Comparison of ENCODE assay signal across 22 cellular contexts in genomic region chr15:68644996-68645395, GRCh38.
DNase-seq lines count a peak whose midpoint lies in the region; ATAC-seq and TF ChIP-seq lines count a peak whose summit lies in the region.
"Had no signal": no experiment of that assay in that cellular context is flagged by ENCODE, and none has a peak within 500 bp of the region (broad histone marks: within the 10 kb centered on the region; RNA-seq: fewer than 3 reads in every experiment).

No MANE protein-coding gene starts in this region.

- no peak overlapping the region for H3K27ac ChIP-seq in endodermal cell (ENCODE audit: low read depth, low read length)
- H3K27ac ChIP-seq: HL-60 had no signal

- TF ChIP-seq CTCF in endodermal cell (conservative IDR thresholded peaks at IDR 0.05), result no peak

- peaks cover 1% of the 10 kb centered on the region for H3K4me1 Mint-ChIP-seq in activated naive CD8-positive, alpha-beta T cell treated with anti-CD3 and anti-CD28 coated beads, Interleukin-2, amount 10 ng/mL, durations not matched to agents 7 days and 5 days
- no peaks in the 10 kb centered on the region for H3K4me1 Mint-ChIP-seq in activated naive CD8-positive, alpha-beta T cell treated with anti-CD3 and anti-CD28 coated beads for 36 hours
- peaks cover 4% of the 10 kb centered on the region for H3K4me1 Mint-ChIP-seq in endodermal cell

- no peak for ATAC-seq in activated naive CD8-positive, alpha-beta T cell treated with anti-CD3 and anti-CD28 coated beads, Interleukin-2, amount 10 ng/mL, durations not matched to agents 7 days and 5 days (ENCODE audit: low read depth)

- no peak overlapping the region for H3K9ac ChIP-seq in endodermal cell (ENCODE audit: extremely low read depth, low read length, poor library complexity, severe bottlenecking)

- H3K27me3 ChIP-seq in endodermal cell (ENCODE audit: control insufficient read depth, insufficient read depth, low read length, poor library complexity, severe bottlenecking), result no peaks in the 10 kb centered on the region

- H3K4me3 Mint-ChIP-seq in activated naive CD8-positive, alpha-beta T cell treated with anti-CD3 and anti-CD28 coated beads, Interleukin-2, amount 10 ng/mL, durations not matched to agents 7 days and 5 days, result no peak overlapping the region
- no peak overlapping the region for H3K4me3 Mint-ChIP-seq in activated naive CD8-positive, alpha-beta T cell treated with anti-CD3 and anti-CD28 coated beads for 36 hours
- H3K4me3 Mint-ChIP-seq in endodermal cell, result no peak overlapping the region
- H3K4me3 Mint-ChIP-seq: B cell; CD4-positive, alpha-beta T cell; IgD-negative memory B cell had no signal

- no peak overlapping the region for H3K27ac Mint-ChIP-seq in activated naive CD8-positive, alpha-beta T cell treated with anti-CD3 and anti-CD28 coated beads, Interleukin-2, amount 10 ng/mL, durations not matched to agents 7 days and 5 days
- H3K27ac Mint-ChIP-seq in activated naive CD8-positive, alpha-beta T cell treated with anti-CD3 and anti-CD28 coated beads for 36 hours, result no peak overlapping the region
- no peak overlapping the region for H3K27ac Mint-ChIP-seq in endodermal cell
- H3K27ac Mint-ChIP-seq: B cell; CD4-positive, alpha-beta T cell had no signal

- peak; percentile 9 for DNase-seq in activated naive CD8-positive, alpha-beta T cell treated with anti-CD3 and anti-CD28 coated beads, Interleukin-2, amount 10 ng/mL, durations not matched to agents 7 days and 5 days
- no peak for DNase-seq in activated naive CD8-positive, alpha-beta T cell treated with anti-CD3 and anti-CD28 coated beads for 36 hours
- peak; percentile 37 for DNase-seq in endodermal cell
- peak; percentile 66 for DNase-seq in posterior vena cava (ENCODE audit: low spot score)
- no peak for DNase-seq in stimulated activated naive CD4-positive, alpha-beta T cell treated with Interleukin-2 at 50 U/mL for 16 hours (lab: John Stamatoyannopoulos, UW)
- no peak for DNase-seq in putamen (ENCODE audit: low spot score)
- no peak for DNase-seq in activated naive CD4-positive, alpha-beta T cell treated with anti-CD3 and anti-CD28 coated beads, Interleukin-2, amount 50 U/mL, for 16 hours
- DNase-seq in stimulated activated CD4-positive, alpha-beta T cell treated with anti-CD3 and anti-CD28 coated beads, Interleukin-2, amount 100 ng/mL, for 24 hours, result no peak
- DNase-seq: 8988T; Caco-2; CD4-positive, alpha-beta T cell; Karpas-422; NCI-H1048; NCI-H1436; NCI-H1930; NCI-H226; NCI-H524; NCI-H82; RPMI8226 had no signal

- POLR2A ChIA-PET in activated naive CD8-positive, alpha-beta T cell treated with anti-CD3 and anti-CD28 coated beads, Interleukin-2, amount 10 ng/mL, durations not matched to agents 7 days and 5 days (lab: Charles Lee), result no interaction called here

- no peaks in the 10 kb centered on the region for H3K9me3 ChIP-seq in endodermal cell (ENCODE audit: control insufficient read depth, low read length)
- H3K9me3 ChIP-seq: Caco-2 had no signal

- peaks cover 13% of the 10 kb centered on the region for H3K4me1 ChIP-seq in endodermal cell (ENCODE audit: control insufficient read depth, insufficient read depth, low read length)
- H3K4me1 ChIP-seq: Caco-2 had no signal

- intact Hi-C loops in posterior vena cava (cut with DNase I), result no loop called here

- no peak overlapping the region for H3K4me3 ChIP-seq in endodermal cell (ENCODE audit: low read length)

- H3K27me3 Mint-ChIP-seq in activated naive CD8-positive, alpha-beta T cell treated with anti-CD3 and anti-CD28 coated beads, Interleukin-2, amount 10 ng/mL, durations not matched to agents 7 days and 5 days, result peaks cover 2% of the 10 kb centered on the region
- H3K27me3 Mint-ChIP-seq in activated naive CD8-positive, alpha-beta T cell treated with anti-CD3 and anti-CD28 coated beads for 36 hours, result no peaks in the 10 kb centered on the region
- H3K27me3 Mint-ChIP-seq in endodermal cell (ENCODE audit: insufficient read depth), result no peaks in the 10 kb centered on the region
- H3K27me3 Mint-ChIP-seq: CD4-positive, alpha-beta T cell had no signal

- 92 to 93% methylated on average over 12 to 17 of the region's 17 CpGs for WGBS in endodermal cell (ENCODE audit: insufficient coverage in 1 of 2, insufficient read length in 1 of 2), 2 experiments

- H3K9me3 Mint-ChIP-seq in activated naive CD8-positive, alpha-beta T cell treated with anti-CD3 and anti-CD28 coated beads, Interleukin-2, amount 10 ng/mL, durations not matched to agents 7 days and 5 days, result no peaks in the 10 kb centered on the region
- no peaks in the 10 kb centered on the region for H3K9me3 Mint-ChIP-seq in activated naive CD8-positive, alpha-beta T cell treated with anti-CD3 and anti-CD28 coated beads for 36 hours
- H3K9me3 Mint-ChIP-seq in endodermal cell, result no peaks in the 10 kb centered on the region
- H3K9me3 Mint-ChIP-seq: CD4-positive, alpha-beta T cell; IgD-negative memory B cell had no signal

- H3K36me3 Mint-ChIP-seq in activated naive CD8-positive, alpha-beta T cell treated with anti-CD3 and anti-CD28 coated beads, Interleukin-2, amount 10 ng/mL, durations not matched to agents 7 days and 5 days, result no peaks in the 10 kb centered on the region
- H3K36me3 Mint-ChIP-seq in activated naive CD8-positive, alpha-beta T cell treated with anti-CD3 and anti-CD28 coated beads for 36 hours, result no peaks in the 10 kb centered on the region
- no peaks in the 10 kb centered on the region for H3K36me3 Mint-ChIP-seq in endodermal cell (ENCODE audit: low read depth)

- no peaks in the 10 kb centered on the region for H3K36me3 ChIP-seq in endodermal cell (ENCODE audit: control insufficient read depth, insufficient read depth, low read length)

Comparison
In these comparisons a context has a peak if more than half of its experiments do, and no peak if none do; other contexts are left out.
1. DNase-seq: peak in activated naive CD8-positive, alpha-beta T cell treated with anti-CD3 and anti-CD28 coated beads, Interleukin-2, amount 10 ng/mL, durations not matched to agents 7 days and 5 days (single experiment), endodermal cell (single experiment) and posterior vena cava (single experiment); none in activated naive CD8-positive, alpha-beta T cell treated with anti-CD3 and anti-CD28 coated beads for 36 hours (single experiment), stimulated activated naive CD4-positive, alpha-beta T cell treated with Interleukin-2 at 50 U/mL for 16 hours (single experiment), putamen (single experiment), activated naive CD4-positive, alpha-beta T cell treated with anti-CD3 and anti-CD28 coated beads, Interleukin-2, amount 50 U/mL, for 16 hours (single experiment) and stimulated activated CD4-positive, alpha-beta T cell treated with anti-CD3 and anti-CD28 coated beads, Interleukin-2, amount 100 ng/mL, for 24 hours (0 of 2).